17 cellular contexts compared by ENCODE assay signal in genomic region chr11:45988922-45989321, GRCh38.
DNase-seq lines count a peak whose midpoint lies in the region; ATAC-seq, FAIRE-seq and TF ChIP-seq lines count a peak whose summit lies in the region.
"Had no signal": no experiment of that assay in that cellular context is flagged by ENCODE, and none has a peak within 500 bp of the region (broad histone marks: within the 10 kb centered on the region; RNA-seq: fewer than 3 reads in every experiment).

No MANE protein-coding gene starts in this region.

- no peaks in the 10 kb centered on the region for H4K20me1 ChIP-seq in HepG2 (ENCODE audit: insufficient read depth, low read length)

- H3K4me3 Mint-ChIP-seq in nephron = no peak overlapping the region
- H3K4me3 Mint-ChIP-seq: CD4-positive, CD25-positive, alpha-beta regulatory T cell had no signal

- no peaks in the 10 kb centered on the region for H3K36me3 Mint-ChIP-seq in nephron (ENCODE audit: low read depth)

- H3K27me3 Mint-ChIP-seq in nephron (ENCODE audit: low read depth) = no peaks in the 10 kb centered on the region
- H3K27me3 Mint-ChIP-seq: CD4-positive, CD25-positive, alpha-beta regulatory T cell had no signal

- CTCF ChIA-PET in HepG2 (lab: Yijun Ruan, JAX; ENCODE audit: low intra/inter-chr PET ratio, low total read pairs) = no interaction called here

- no peaks in the 10 kb centered on the region for H3K9me3 Mint-ChIP-seq in nephron
- H3K9me3 Mint-ChIP-seq: CD4-positive, CD25-positive, alpha-beta regulatory T cell had no signal

- TF ChIP-seq POLR2A in right lobe of liver (IDR thresholded peaks at IDR 0.05) (no peak), HepG2 (IDR thresholded peaks at IDR 0.05; ENCODE audit: insufficient read depth in 1 of 2, low read depth in 2 of 2, low read length in 2 of 2) (no peak), erythroblast (IDR thresholded peaks at IDR 0.05; ENCODE audit: low read length) (no peak)

- no peak for FAIRE-seq in HepG2 (lab: Jason Lieb, UNC)
- FAIRE-seq: GM12878, HTR-8/SVneo had no signal

- BruUV-seq in HepG2 (replicated peaks; lab: Mats Ljungman, UMichigan) = no TSS peak

- 21% methylated on average over 1 of the region's 1 CpG for WGBS in right lobe of liver (ENCODE audit: insufficient coverage, low coverage, low lambda C conversion rate, missing lambda C conversion rate)
- 96% methylated on average over 1 of the region's 1 CpG for WGBS in HepG2 (ENCODE audit: low lambda C conversion rate)

- TF ChIP-seq EP300 in HepG2 (IDR thresholded peaks at IDR 0.05; ENCODE audit: low read depth in 2 of 2, low read length in 2 of 2) (no peak), HepG2 (CRISPR knock-in tag; IDR thresholded peaks at IDR 0.05; ENCODE audit: borderline replicate concordance) (no peak)

- H3K4me2 ChIP-seq in HepG2 (ENCODE audit: low read depth, low read length) = no peak overlapping the region
- H3K4me2 ChIP-seq: BLaER1 had no signal

- H3K27ac ChIP-seq in right lobe of liver (no peak overlapping the region), HepG2 (ENCODE audit: extremely low read length, insufficient read depth, low read length) (no peak overlapping the region)
- H3K27ac ChIP-seq: 22Rv1, BLaER1 had no signal

- peak; percentile 47 to 61 (median 52) for ATAC-seq in right lobe of liver
- ATAC-seq in HepG2 = no peak
- ATAC-seq in HG02973 (IDR thresholded peaks at IDR 0.05; ENCODE audit: unreplicated experiment) = no peak
- ATAC-seq: GM12878 had no signal

- peak overlapping the region; percentile 18 to 71 (median 47) for H3K27ac Mint-ChIP-seq in nephron
- H3K27ac Mint-ChIP-seq: CD4-positive, CD25-positive, alpha-beta regulatory T cell had no signal

- in situ Hi-C loops in HepG2 (cut with HindIII; ENCODE audit: extremely low pct_ligation_motif_present, low pct_unique_long_range_greater_than_20kb) = no loop called here

- no peak for TF ChIP-seq RAD21 in HepG2 (CRISPR knock-in tag; IDR thresholded peaks at IDR 0.05)

- H3K27me3 ChIP-seq in right lobe of liver (no peaks in the 10 kb centered on the region), HepG2 (ENCODE audit: control insufficient read depth in 1 of 2, insufficient read depth in 2 of 2, low read length in 2 of 2) (no peaks in the 10 kb centered on the region)
- H3K27me3 ChIP-seq: BLaER1 had no signal

- H3K36me3 ChIP-seq in right lobe of liver (no peaks in the 10 kb centered on the region), HepG2 (replicated peaks in 1 of 2; ENCODE audit: control insufficient read depth in 1 of 2, insufficient read depth in 2 of 2, low read length in 2 of 2) (no peaks in the 10 kb centered on the region)
- H3K36me3 ChIP-seq: BLaER1, HAP-1 had no signal

- intact Hi-C loops in right lobe of liver (cut with DNase I) = no loop called here
- intact Hi-C loops in HepG2 (cut with micrococcal nuclease; ENCODE audit: unreplicated experiment) = no loop called here

- H3K9me3 ChIP-seq in right lobe of liver (no peaks in the 10 kb centered on the region), HepG2 (ENCODE audit: low read length) (no peaks in the 10 kb centered on the region)
- H3K9me3 ChIP-seq: BLaER1, HAP-1 had no signal

- peaks cover 0 to 35% (median 5%) of the 10 kb centered on the region in 4 donors for H3K4me1 ChIP-seq in right lobe of liver
- no peaks in the 10 kb centered on the region for H3K4me1 ChIP-seq in HepG2 (ENCODE audit: insufficient read depth, low read length)
- H3K4me1 ChIP-seq: HAP-1 had no signal

- H3K79me2 ChIP-seq in HepG2 (ENCODE audit: insufficient read depth, low read length) = no peaks in the 10 kb centered on the region

- H3K4me3 ChIP-seq in right lobe of liver = no peak overlapping the region
- no peak overlapping the region for H3K4me3 ChIP-seq in HepG2 (replicated peaks in 1 of 3; ENCODE audit: insufficient read depth in 1 of 3, low read depth in 2 of 3, low read length in 3 of 3)
- H3K4me3 ChIP-seq: BLaER1, GM12878, HAP-1 had no signal

- no peak overlapping the region for H2AFZ ChIP-seq in HepG2 (ENCODE audit: low read length)

- no peak for TF ChIP-seq CTCF in right lobe of liver (IDR thresholded peaks at IDR 0.05)
- TF ChIP-seq CTCF in HepG2 (CRISPR knock-in tag; IDR thresholded peaks at IDR 0.05) = no peak
- no peak for TF ChIP-seq CTCF in nephron (IDR thresholded peaks at IDR 0.05; ENCODE audit: unreplicated experiment in 3 of 3)

- POLR2A ChIA-PET in HepG2 (lab: Yijun Ruan, JAX) = no interaction called here

- no peak for DNase-seq in right lobe of liver
- DNase-seq in HepG2 (ENCODE audit: low spot score) = no peak
- DNase-seq in erythroblast (lab: John Stamatoyannopoulos, UW) = peak; percentile 6 to 20
- no peak for DNase-seq in NCI-H526 treated with DMSO at 0.1 percent for 48 hours (lab: John Stamatoyannopoulos, UW)
- no peak for DNase-seq in SKM-1 treated with dmso at 0.1 percent for 144 hours (lab: John Stamatoyannopoulos, UW; ENCODE audit: unreplicated experiment)
- DNase-seq: AML-193; Calu3; CD4-positive, CD25-positive, alpha-beta regulatory T cell; DMS 273 treated with DMSO at 0.1 percent for 48 hours; GOT3 had no signal

- H3K9ac ChIP-seq in HepG2 (ENCODE audit: insufficient read depth, low read depth, low read length) = no peak overlapping the region
- H3K9ac ChIP-seq: BLaER1 had no signal

- H3K4me1 Mint-ChIP-seq in nephron = peaks cover 26% of the 10 kb centered on the region

TF ChIP-seq in HepG2, 621 proteins besides CTCF, POLR2A, EP300 and RAD21:
- TF ChIP-seq PBX3 (CRISPR knock-in tag; IDR thresholded peaks at IDR 0.05; ENCODE audit: borderline replicate concordance) = no peak
- no peak for TF ChIP-seq SNRNP70 (IDR thresholded peaks at IDR 0.05; ENCODE audit: low read depth, low read length)
- TF ChIP-seq ZNF615 (CRISPR knock-in tag; IDR thresholded peaks at IDR 0.05; ENCODE audit: borderline replicate concordance) = no peak
- TF ChIP-seq GATA4 (IDR thresholded peaks at IDR 0.05; ENCODE audit: borderline replicate concordance, low read depth) = no peak
- TF ChIP-seq HOMEZ (CRISPR knock-in tag; IDR thresholded peaks at IDR 0.05; ENCODE audit: low read depth) = no peak
- no peak for TF ChIP-seq GFI1 (CRISPR knock-in tag; IDR thresholded peaks at IDR 0.05; ENCODE audit: borderline replicate concordance)
- TF ChIP-seq SMAD3 (CRISPR knock-in tag; IDR thresholded peaks at IDR 0.05) = no peak
- no peak for TF ChIP-seq NFIB (CRISPR knock-in tag; IDR thresholded peaks at IDR 0.05; ENCODE audit: borderline replicate concordance)
- no peak for TF ChIP-seq HDAC2 (CRISPR knock-in tag; IDR thresholded peaks at IDR 0.05)
- no peak for TF ChIP-seq ZNF207 (IDR thresholded peaks at IDR 0.05; ENCODE audit: borderline replicate concordance)
- TF ChIP-seq ZNF10 (CRISPR knock-in tag; IDR thresholded peaks at IDR 0.05; ENCODE audit: borderline replicate concordance, low read depth) = no peak
- TF ChIP-seq ZNF878 (CRISPR knock-in tag; IDR thresholded peaks at IDR 0.05) = no peak

Comparison
In these comparisons a context has a peak if more than half of its experiments do, and no peak if none do; other contexts are left out.
1. ATAC-seq: peak in right lobe of liver (4 of 4); none in HepG2 (single experiment) and HG02973 (single experiment).
2. DNase-seq: peak in erythroblast (2 of 2); none in right lobe of liver (0 of 3), HepG2 (single experiment), NCI-H526 treated with DMSO at 0.1 percent for 48 hours (single experiment) and SKM-1 treated with dmso at 0.1 percent for 144 hours (single experiment).